Comparison of ENCODE assay signal across 9 cellular contexts in genomic region chr17:45296003-45296832, GRCh38. TPM values are rescaled to one million over a fixed set of nuclear protein-coding genes. Genes with fewer than 3 reads are reported as not detected.
A peak's percentile ranks its signal among the peaks of the same experiment; 100 is the strongest.
DNase-seq lines count a peak whose midpoint lies in the region; ATAC-seq, FAIRE-seq and TF ChIP-seq lines count a peak whose summit lies in the region.
"Had no signal": no experiment of that assay in that cellular context is flagged by ENCODE, and none has a peak within 500 bp of the region (broad histone marks: within the 10 kb centered on the region; RNA-seq: fewer than 3 reads in every experiment).

No MANE protein-coding gene starts in this region.

- no peak overlapping the region; the same call in 1 of the 2 replicates for H3K4me3 ChIP-seq in GM06990 (replicated peaks; ENCODE audit: low read depth, low read length)
- no peak overlapping the region for H3K4me3 ChIP-seq in bronchial epithelial cell (ENCODE audit: low read depth, low read length)

- H3K36me3 ChIP-seq in GM06990 (ENCODE audit: control insufficient read depth, insufficient read depth, low read length) (peaks cover 5% of the 10 kb centered on the region), bronchial epithelial cell (ENCODE audit: control insufficient read depth, insufficient read depth, low read length) (peaks cover 1% of the 10 kb centered on the region)

- H3K36me3 Mint-ChIP-seq in osteocyte (ENCODE audit: unreplicated experiment) (peaks cover 6% of the 10 kb centered on the region), type B pancreatic cell (peaks cover 13% of the 10 kb centered on the region)

- H3K9me3 Mint-ChIP-seq in osteocyte (ENCODE audit: unreplicated experiment) (no peaks in the 10 kb centered on the region), type B pancreatic cell (peaks cover 4% of the 10 kb centered on the region)

- no peak for FAIRE-seq in bronchial epithelial cell (lab: Jason Lieb, UNC)
- FAIRE-seq: endometrium had no signal

- H3K4me1 Mint-ChIP-seq in osteocyte (ENCODE audit: unreplicated experiment) (peaks cover 89% of the 10 kb centered on the region), type B pancreatic cell (ENCODE audit: unreplicated experiment) (peaks cover 47% of the 10 kb centered on the region)

- TF ChIP-seq CTCF in GM06990 (IDR thresholded peaks at IDR 0.05; ENCODE audit: insufficient read depth, low read length, poor library complexity, severe bottlenecking) (no peak), bronchial epithelial cell (IDR thresholded peaks at IDR 0.05; ENCODE audit: insufficient read depth, low read length, severe bottlenecking) (no peak), osteocyte (IDR thresholded peaks at IDR 0.05) (no peak), type B pancreatic cell (conservative IDR thresholded peaks at IDR 0.05) (no peak)

- DNase-seq in GM06990 (ENCODE audit: extremely low read depth, insufficient read length) (peak; percentile 74), NCI-H226 (peak; percentile 66), bronchial epithelial cell (ENCODE audit: low read depth) (peak; percentile 86), osteocyte (ENCODE audit: extremely low spot score, unreplicated experiment) (no peak), NCI-H1694 (lab: John Stamatoyannopoulos, UW) (no peak), type B pancreatic cell (ENCODE audit: extremely low spot score, unreplicated experiment) (no peak), NCI-H69 (lab: John Stamatoyannopoulos, UW) (no peak)

- H3K4me3 Mint-ChIP-seq in osteocyte (ENCODE audit: unreplicated experiment) (no peak overlapping the region), type B pancreatic cell (no peak overlapping the region)

- H3K27me3 Mint-ChIP-seq in osteocyte (ENCODE audit: unreplicated experiment) (no peaks in the 10 kb centered on the region), type B pancreatic cell (no peaks in the 10 kb centered on the region)

- H3K27me3 ChIP-seq in GM06990 (replicated peaks; ENCODE audit: control insufficient read depth, insufficient read depth, low read length) (no peaks in the 10 kb centered on the region), bronchial epithelial cell (ENCODE audit: control insufficient read depth, insufficient read depth, low read length) (no peaks in the 10 kb centered on the region)

- H3K27ac Mint-ChIP-seq in osteocyte (ENCODE audit: unreplicated experiment) (peak overlapping the region; percentile 80), type B pancreatic cell (no peak overlapping the region)

- ATAC-seq in GM18520 (IDR thresholded peaks at IDR 0.05; ENCODE audit: unreplicated experiment): no peak

RNA-seq across cellular contexts. Expression of gene MAP3K14, which starts 20.6 kb away (rescaled TPM):
- total RNA-seq in bronchial epithelial cell (0.77 and 0.79 TPM in 2 replicates), osteocyte (12.7 and 13.2 TPM in 2 replicates), type B pancreatic cell (ENCODE audit: low replicate concordance) (10.4 and 11.2 TPM in 2 replicates)

RNA-seq across cellular contexts. Expression of gene SPATA32, which starts 34.3 kb away (rescaled TPM):
- total RNA-seq in bronchial epithelial cell (under 0.01 TPM in 1 of 2 replicates, not detected in the other), osteocyte (0.18 TPM in 1 of 2 replicates, not detected in the other), type B pancreatic cell (ENCODE audit: low replicate concordance) (not detected in 2 replicates)

Comparison
In these comparisons a context has a peak if more than half of its experiments do, and no peak if none do; other contexts are left out.
1. DNase-seq: peak in GM06990 (single experiment), NCI-H226 (single experiment) and bronchial epithelial cell (single experiment); none in osteocyte (single experiment), NCI-H1694 (single experiment), type B pancreatic cell (single experiment) and NCI-H69 (single experiment).